Comparison of ENCODE assay signal across 18 cellular contexts in genomic region chr9:32483343-32483742, GRCh38.
"Had no signal": no experiment of that assay in that cellular context is flagged by ENCODE, and none has a peak within 500 bp of the region (broad histone marks: within the 10 kb centered on the region; RNA-seq: fewer than 3 reads in every experiment).

No MANE protein-coding gene starts in this region.

- H3K27ac ChIP-seq: right atrium auricular region, tibial artery, vagina had no signal

- H3K4me1 ChIP-seq: right atrium auricular region, tibial artery, vagina had no signal

- H3K9me3 ChIP-seq: right atrium auricular region, tibial artery, vagina had no signal

- DNase-seq: activated CD4-positive, alpha-beta T cell treated with anti-CD3 and anti-CD28 coated beads, Interleukin-2, amount 50 U/mL, for 1 hour; activated naive CD4-positive, alpha-beta T cell treated with Interleukin-2 at 50 U/mL for 16 hours; anterior cingulate cortex; cerebellar nuclear complex; effector memory CD8-positive, alpha-beta T cell; foreskin melanocyte; left ventricle myocardium superior; mesenchymal stem cell; natural killer cell; nucleus accumbens; posterior cingulate gyrus; stimulated activated CD4-positive, alpha-beta T cell treated with anti-CD3 and anti-CD28 coated beads, Interleukin-2, amount 100 ng/mL, for 48 hours; stimulated activated naive B cell treated with anti-CD40 and anti-IgM and Interleukin-4, amounts not matched to agents 10 μg/mL and 1 μg/mL and 100 μg/mL, for 72 hours; tibial artery had no signal

- H3K4me3 ChIP-seq: right atrium auricular region, tibial artery, vagina had no signal

- ATAC-seq: activated CD4-positive, CD25-positive, alpha-beta regulatory T cell treated with anti-CD3 and anti-CD28 coated beads, Interleukin-2, amount 50 U/mL, for 24 hours; activated T-helper 17 cell treated with anti-CD3 and anti-CD28 coated beads, Interleukin-2, amount 50 U/mL, for 72 hours; effector memory CD8-positive, alpha-beta T cell; left ventricle myocardium superior; natural killer cell had no signal

- H3K27me3 ChIP-seq: right atrium auricular region, tibial artery, vagina had no signal
